ENCODE assay signal across 9 cellular contexts in genomic region chr2:69026026-69026425, GRCh38. TPM values are rescaled to one million over a fixed set of nuclear protein-coding genes. Genes with fewer than 3 reads are reported as not detected.
DNase-seq lines count a peak whose midpoint lies in the region; ATAC-seq, FAIRE-seq and TF ChIP-seq lines count a peak whose summit lies in the region.
"Had no signal": no experiment of that assay in that cellular context is flagged by ENCODE, and none has a peak within 500 bp of the region (broad histone marks: within the 10 kb centered on the region; RNA-seq: fewer than 3 reads in every experiment).

No MANE protein-coding gene starts in this region.

- POLR2A ChIA-PET in Panc1 (lab: Charles Lee) = no interaction called here

- intact Hi-C loops in Panc1 (cut with micrococcal nuclease; ENCODE audit: unreplicated experiment) (no loop called here), pancreas (cut with DNase I) (loop anchor here in 2 of 3 donors (5.0 to 10.0 kb wide), 2 partner anchors 279 to 281 kb away; no protein-coding TSS in a partner anchor)

- H3K9me3 ChIP-seq in Panc1 (ENCODE audit: control insufficient read depth, insufficient read depth, low read depth, low read length) = no peaks in the 10 kb centered on the region
- H3K9me3 ChIP-seq in pancreas = no peaks in the 10 kb centered on the region

- H3K4me3 ChIP-seq in Panc1 (ENCODE audit: low read depth in 2 of 2, low read length in 2 of 2) (no peak overlapping the region), pancreas (no peak overlapping the region)
- H3K4me3 ChIP-seq: BLaER1 treated with 17β-estradiol and CSF1 and Interleukin-3, amounts not matched to agents 10 nM and 100 nM had no signal

- peak overlapping the region; percentile 52; the same call in 1 of the 2 replicates for H3K27ac ChIP-seq in Panc1 (ENCODE audit: low read length)
- H3K27ac ChIP-seq in pancreas = no peak overlapping the region
- H3K27ac ChIP-seq: BLaER1 treated with 17β-estradiol and CSF1 and Interleukin-3, amounts not matched to agents 10 nM and 100 nM had no signal

- CTCF ChIA-PET in Panc1 (lab: Charles Lee) = no interaction called here

- peak; percentile 60 for TF ChIP-seq CTCF in Panc1 (IDR thresholded peaks at IDR 0.05)
- peak; percentile 22 to 52 (median 30) for TF ChIP-seq CTCF in pancreas (IDR thresholded peaks at IDR 0.05)

- H3K4me1 ChIP-seq in Panc1 (ENCODE audit: control insufficient read depth, insufficient read depth, low read length) = peaks cover 27% of the 10 kb centered on the region
- H3K4me1 ChIP-seq in pancreas = no peaks in the 10 kb centered on the region
- H3K4me1 ChIP-seq: BLaER1 treated with 17β-estradiol and CSF1 and Interleukin-3, amounts not matched to agents 10 nM and 100 nM had no signal

- H3K27me3 ChIP-seq in Panc1 (ENCODE audit: control insufficient read depth, insufficient read depth, low read length) (no peaks in the 10 kb centered on the region), pancreas (no peaks in the 10 kb centered on the region)
- H3K27me3 ChIP-seq: BLaER1 treated with 17β-estradiol and CSF1 and Interleukin-3, amounts not matched to agents 10 nM and 100 nM had no signal

- FAIRE-seq in pancreas (lab: Jason Lieb, UNC) = no peak

- peak; percentile 81 for ATAC-seq in Panc1
- ATAC-seq in esophagus mucosa = peak; percentile 75
- ATAC-seq in pancreas = peak; percentile 77 to 99 (median 94)

- BruUV-seq in Panc1 (replicated peaks; lab: Mats Ljungman, UMichigan) = no TSS peak

- 43 to 50% methylated on average over 4 of the region's 4 CpGs for WGBS in pancreas, 2 donors

- H3K36me3 ChIP-seq in Panc1 (ENCODE audit: control insufficient read depth, insufficient read depth, low read length) = no peaks in the 10 kb centered on the region
- H3K36me3 ChIP-seq in pancreas = no peaks in the 10 kb centered on the region
- H3K36me3 ChIP-seq: BLaER1 treated with 17β-estradiol and CSF1 and Interleukin-3, amounts not matched to agents 10 nM and 100 nM had no signal

- peak; percentile 43 to 59 for DNase-seq in NCI-H2081 (lab: John Stamatoyannopoulos, UW)
- DNase-seq in NCI-H2081 treated with DMSO at 0.1 percent for 48 hours (lab: John Stamatoyannopoulos, UW) = no peak
- peak; percentile 30 for DNase-seq in HK-2 (ENCODE audit: unreplicated experiment)
- DNase-seq in Panc1 (ENCODE audit: low read depth, low spot score) = no peak
- DNase-seq in pancreas = peak in 3 of 6 donors; percentile 38 to 65 (median 42)
- DNase-seq in activated effector memory CD4-positive, alpha-beta T cell treated with anti-CD3 and anti-CD28 coated beads, Interleukin-2, amount 50 U/mL, for 16 hours = no peak
- no peak for DNase-seq in globus pallidus (ENCODE audit: low spot score)

- in situ Hi-C loops in Panc1 (cut with HindIII; ENCODE audit: low pct_unique_long_range_greater_than_20kb, low sequenced_read_pairs) = no loop called here

RNA-seq across cellular contexts. Expression of gene ANTXR1, which starts 13.0 kb away (rescaled TPM):
- total RNA-seq in Panc1 (2021; ENCODE audit: unreplicated experiment) (132 TPM), esophagus mucosa (13.9 TPM), pancreas (10 to 100 TPM in 2 of 6 donors, 1 to 10 TPM in 4; 1.9 to 23.4 (median 4.5) TPM)
- polyA plus RNA-seq in Panc1 (2012; ENCODE audit: insufficient read length) = 82.7 TPM
- 1 to 10 TPM; 1.7 to 2.5 TPM for polyA plus RNA-seq in pancreas

RNA-seq across cellular contexts. Expression of gene GKN1, which starts 51.6 kb away (rescaled TPM):
- total RNA-seq in Panc1 (2021; ENCODE audit: unreplicated experiment) (not detected), esophagus mucosa (not detected), pancreas (1 to 10 TPM in 1 of 6 donors, not detected in 5; 8.0 TPM)
- polyA plus RNA-seq in Panc1 (2012; ENCODE audit: insufficient read length) = not detected
- polyA plus RNA-seq in pancreas = under 1 TPM in 1 of 2 donors, not detected in 1; 0.75 TPM

Comparison
In these comparisons a context has a peak if more than half of its experiments do, and no peak if none do; other contexts are left out.
1. DNase-seq: peak in NCI-H2081 (2 of 2) and HK-2 (single experiment); none in NCI-H2081 treated with DMSO at 0.1 percent for 48 hours (single experiment), Panc1 (single experiment), activated effector memory CD4-positive, alpha-beta T cell treated with anti-CD3 and anti-CD28 coated beads, Interleukin-2, amount 50 U/mL, for 16 hours (single experiment) and globus pallidus (single experiment).
2. Peak in every context shown above with its lines, with median percentiles within 50 percentile points of each other: ATAC-seq.